Comparison of ENCODE assay signal across 13 cellular contexts in the genomic region with DNA sequence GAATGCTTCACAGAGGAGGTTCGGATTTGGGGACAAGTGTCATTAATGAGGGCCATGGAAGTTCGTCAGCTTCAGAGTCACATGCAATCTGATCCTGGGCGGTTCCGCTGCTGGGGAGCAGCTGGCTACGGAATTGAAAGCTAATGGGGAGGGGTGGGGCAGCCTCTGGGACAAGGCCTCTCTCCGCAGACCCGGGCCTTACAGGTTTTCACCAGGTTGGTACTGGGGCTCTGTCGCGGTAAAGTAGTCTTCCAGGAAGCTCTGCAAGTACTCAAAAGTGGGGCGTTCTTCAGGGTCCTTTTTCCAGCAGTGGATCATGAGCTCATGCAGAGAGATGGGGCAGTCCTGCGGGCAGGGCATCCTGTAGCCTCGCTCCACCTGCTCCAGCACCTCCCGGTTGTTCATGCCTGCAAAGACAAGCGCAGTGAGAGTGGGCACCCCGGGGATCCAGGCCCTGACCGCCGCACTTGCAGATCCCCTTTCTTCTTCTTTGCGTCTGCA.
DNase-seq lines count a peak whose midpoint lies in the region; ATAC-seq and TF ChIP-seq lines count a peak whose summit lies in the region.
"Had no signal": no experiment of that assay in that cellular context is flagged by ENCODE, and none has a peak within 500 bp of the region (broad histone marks: within the 10 kb centered on the region; RNA-seq: fewer than 3 reads in every experiment).

No MANE protein-coding gene starts in this region.

- DNase-seq in DMS153 treated with DMSO at 0.1 percent for 48 hours (lab: John Stamatoyannopoulos, UW; ENCODE audit: unreplicated experiment) (peak; percentile 63), NCI-H2107 (lab: John Stamatoyannopoulos, UW) (peak; percentile 42), ecto neural progenitor cell (ENCODE audit: low spot score) (peak; percentile 74), SKM-1 (lab: John Stamatoyannopoulos, UW; ENCODE audit: unreplicated experiment) (no peak), RKO (ENCODE audit: low spot score) (no peak), T1000 (lab: John Stamatoyannopoulos, UW) (no peak)
- DNase-seq: activated naive CD4-positive, alpha-beta T cell treated with Interleukin-2 at 50 U/mL for 16 hours; GM23248; stimulated activated CD4-positive, alpha-beta T cell treated with anti-CD3 and anti-CD28 coated beads, Interleukin-2, amount 100 ng/mL, for 24 hours; T-helper 9 cell had no signal

- no peak for TF ChIP-seq CTCF in nephron (IDR thresholded peaks at IDR 0.05; ENCODE audit: unreplicated experiment in 3 of 3)

- peaks cover 3% of the 10 kb centered on the region for H3K36me3 Mint-ChIP-seq in nephron (ENCODE audit: low read depth)

- peak overlapping the region; percentile 96 to 98 (median 96) for H3K27ac Mint-ChIP-seq in nephron
- H3K27ac Mint-ChIP-seq: memory B cell had no signal

- H3K27me3 Mint-ChIP-seq in nephron (ENCODE audit: low read depth): no peaks in the 10 kb centered on the region
- H3K27me3 Mint-ChIP-seq: memory B cell had no signal

- peak overlapping the region; percentile 15 to 68 (median 28) for H3K4me3 Mint-ChIP-seq in nephron
- H3K4me3 Mint-ChIP-seq: memory B cell had no signal

- peaks cover 53% of the 10 kb centered on the region for H3K4me1 Mint-ChIP-seq in nephron

- H3K9me3 Mint-ChIP-seq in nephron: no peaks in the 10 kb centered on the region
- H3K9me3 Mint-ChIP-seq: memory B cell had no signal

- no peak for ATAC-seq in HG02588 (IDR thresholded peaks at IDR 0.05; ENCODE audit: unreplicated experiment)

Comparison
In these comparisons a context has a peak if more than half of its experiments do, and no peak if none do; other contexts are left out.
1. DNase-seq: peak in DMS153 treated with DMSO at 0.1 percent for 48 hours (single experiment), NCI-H2107 (single experiment) and ecto neural progenitor cell (single experiment); none in SKM-1 (single experiment), RKO (single experiment) and T1000 (single experiment).